In the genomic region with DNA sequence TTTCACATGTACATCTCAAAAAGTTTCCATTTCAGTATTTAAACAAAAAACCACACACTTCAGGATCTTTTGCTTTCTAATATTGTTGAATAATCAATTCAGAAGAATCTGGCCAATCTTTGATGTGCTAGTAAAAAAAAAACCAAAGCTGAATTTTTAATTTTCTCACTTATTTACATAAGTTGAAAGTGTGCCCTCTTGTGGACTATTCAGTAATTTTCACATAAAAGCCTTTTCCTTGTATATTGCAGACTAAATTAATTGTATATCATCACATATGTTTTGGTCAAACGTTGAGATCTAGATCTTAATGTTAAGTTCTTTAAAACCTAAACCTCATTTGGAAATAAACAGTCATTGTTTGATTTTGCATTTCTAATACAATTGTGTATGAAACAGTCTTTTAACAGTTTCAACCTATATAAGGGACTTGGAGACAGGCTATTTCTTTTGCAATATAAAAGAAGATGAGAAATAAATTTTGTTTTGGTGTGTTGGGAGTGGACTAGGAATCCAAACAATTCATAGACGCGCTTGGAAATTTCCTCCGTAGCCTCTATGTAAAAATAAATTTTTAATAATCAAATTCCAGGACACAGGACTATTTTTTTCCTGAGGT, we compare ENCODE assay signal across 8 cellular contexts.
DNase-seq lines count a peak whose midpoint lies in the region; ATAC-seq and TF ChIP-seq lines count a peak whose summit lies in the region.

No MANE protein-coding gene starts in this region.

- peak; percentile 12 for TF ChIP-seq CTCF in AG04449 (IDR thresholded peaks at IDR 0.05; ENCODE audit: insufficient read depth, low read length, missing control alignments)
- TF ChIP-seq CTCF in GM12872 (IDR thresholded peaks at IDR 0.05; ENCODE audit: insufficient read depth, low read depth, low read length), result peak; percentile 37; the same call in 2 of the 3 replicates

- H3K4me3 ChIP-seq in AG04449 (ENCODE audit: low read depth, low read length), result no peak overlapping the region

- DNase-seq in AG04449 (ENCODE audit: low read depth, low spot score) (no peak), NCI-H446 (lab: John Stamatoyannopoulos, UW) (peak; percentile 85 to 87), cerebellum (ENCODE audit: low spot score) (peak; percentile 13), myocyte (ENCODE audit: low read depth) (peak; percentile 65)
- DNase-seq in activated naive CD4-positive, alpha-beta T cell treated with Interleukin-2 at 50 U/mL for 16 hours, result no peak

- POLR2A ChIA-PET in AG04449 (lab: Yijun Ruan, JAX), result interaction anchor here (0.9 kb wide), 1 partner anchor 68 kb away, joined by 3 read pairs; a partner anchor contains a TSS

- ATAC-seq in GM21576 (IDR thresholded peaks at IDR 0.05; ENCODE audit: unreplicated experiment) (no peak), GM19455 (IDR thresholded peaks at IDR 0.05; ENCODE audit: unreplicated experiment) (no peak)

- CTCF ChIA-PET in AG04449 (lab: Yijun Ruan, JAX), result interaction anchor here (0.6 to 4.2 kb wide), 9 partner anchors 8 to 215 kb away, joined by 3 to 46 read pairs (median 5); a partner anchor contains a TSS

Comparison
In these comparisons a context has a peak if more than half of its experiments do, and no peak if none do; other contexts are left out.
1. DNase-seq: peak in NCI-H446 (2 of 2), cerebellum (single experiment) and myocyte (single experiment); none in AG04449 (single experiment) and activated naive CD4-positive, alpha-beta T cell treated with Interleukin-2 at 50 U/mL for 16 hours (single experiment).